In genomic region chr4:7206385-7206784, GRCh38 we compare ENCODE assay signal across 10 cellular contexts. TPM values are rescaled to one million over a fixed set of nuclear protein-coding genes. Genes with fewer than 3 reads are reported as not detected.
DNase-seq lines count a peak whose midpoint lies in the region; ATAC-seq and TF ChIP-seq lines count a peak whose summit lies in the region.
"Had no signal": no experiment of that assay in that cellular context is flagged by ENCODE, and none has a peak within 500 bp of the region (broad histone marks: within the 10 kb centered on the region; RNA-seq: fewer than 3 reads in every experiment).

No MANE protein-coding gene starts in this region.

- intact Hi-C loops in heart right ventricle (cut with DNase I): loop anchor here in 2 of 10 donors (5.0 kb wide), 1 partner anchor 51 kb away; no protein-coding TSS in a partner anchor
- intact Hi-C loops in CD4-positive, alpha-beta memory T cell (cut with micrococcal nuclease): no loop called here

- DNase-seq in H4 (ENCODE audit: low spot score) (peak; percentile 58), adipocyte (ENCODE audit: low read depth) (peak; percentile 80), heart right ventricle (peak in 1 of 2 donors; percentile 22), GOT3 (lab: John Stamatoyannopoulos, UW) (no peak)
- no peak for DNase-seq in CD4-positive, alpha-beta memory T cell
- DNase-seq in activated CD8-positive, alpha-beta memory T cell treated with anti-CD3 and anti-CD28 coated beads for 24 hours: no peak
- DNase-seq: activated CD4-positive, alpha-beta memory T cell treated with anti-CD3 and anti-CD28 coated beads for 36 hours; NCI-H2029 treated with DMSO at 0.1 percent for 48 hours had no signal

- no peaks in the 10 kb centered on the region for H3K36me3 ChIP-seq in adipocyte (ENCODE audit: control insufficient read depth, insufficient read depth, low read length, severe bottlenecking)
- H3K36me3 ChIP-seq in heart right ventricle: no peaks in the 10 kb centered on the region
- H3K36me3 ChIP-seq in skeletal muscle tissue (ENCODE audit: control insufficient read depth in 3 of 3, insufficient read depth in 3 of 3, low read length in 3 of 3): no peaks in the 10 kb centered on the region
- no peaks in the 10 kb centered on the region for H3K36me3 ChIP-seq in CD4-positive, alpha-beta memory T cell (ENCODE audit: insufficient read depth, low read length)

- H3K4me3 ChIP-seq in adipocyte (ENCODE audit: low read length) (peak overlapping the region; percentile 56), heart right ventricle (no peak overlapping the region), skeletal muscle tissue (ENCODE audit: low read length in 3 of 3) (no peak overlapping the region)
- no peak overlapping the region for H3K4me3 ChIP-seq in CD4-positive, alpha-beta memory T cell (ENCODE audit: low read length in 2 of 2)

- H3K4me1 ChIP-seq in adipocyte (ENCODE audit: control insufficient read depth, insufficient read depth, low read length) (peaks cover 85% of the 10 kb centered on the region), heart right ventricle (peaks cover 2 to 38% (median 24%) of the 10 kb centered on the region in 9 donors), skeletal muscle tissue (ENCODE audit: control insufficient read depth in 3 of 3, insufficient read depth in 3 of 3, low read length in 3 of 3) (peaks cover 25 to 32% (median 30%) of the 10 kb centered on the region in 3 donors)
- H3K4me1 ChIP-seq in CD4-positive, alpha-beta memory T cell (ENCODE audit: insufficient read depth, low read length): no peaks in the 10 kb centered on the region

- peak; percentile 31 to 77 (median 64) for ATAC-seq in heart right ventricle
- no peak for ATAC-seq in GM21529 (IDR thresholded peaks at IDR 0.05; ENCODE audit: unreplicated experiment)

- no peaks in the 10 kb centered on the region for H3K36me3 Mint-ChIP-seq in CD4-positive, alpha-beta memory T cell
- H3K36me3 Mint-ChIP-seq: activated CD4-positive, alpha-beta memory T cell treated with anti-CD3 and anti-CD28 coated beads for 36 hours had no signal

- H3K9ac ChIP-seq in adipocyte (ENCODE audit: low read length) (peak overlapping the region; percentile 68), skeletal muscle tissue (ENCODE audit: low read depth in 1 of 3, low read length in 3 of 3) (peak overlapping the region in 2 of 3 donors; percentile 23 to 46)

- H3K27ac Mint-ChIP-seq in CD4-positive, alpha-beta memory T cell: no peak overlapping the region
- H3K27ac Mint-ChIP-seq: activated CD4-positive, alpha-beta memory T cell treated with anti-CD3 and anti-CD28 coated beads for 36 hours had no signal

- no peaks in the 10 kb centered on the region for H3K4me1 Mint-ChIP-seq in CD4-positive, alpha-beta memory T cell

- POLR2A ChIA-PET in CD4-positive, alpha-beta memory T cell (lab: Charles Lee; ENCODE audit: partially characterized antibody): no interaction called here

- H3K27ac ChIP-seq in heart right ventricle: peak overlapping the region in 9 of 10 donors; percentile 13 to 81 (median 67)
- peak overlapping the region; percentile 53 for H3K27ac ChIP-seq in skeletal muscle tissue (ENCODE audit: low read depth, low read length)
- no peak overlapping the region for H3K27ac ChIP-seq in CD4-positive, alpha-beta memory T cell (ENCODE audit: low read depth, low read length)

- TF ChIP-seq CTCF in heart right ventricle (IDR thresholded peaks at IDR 0.05): no peak

- 40 to 53% methylated on average over 9 of the region's 9 CpGs for WGBS in heart right ventricle, 2 donors

- CTCF ChIA-PET in CD4-positive, alpha-beta memory T cell (lab: Charles Lee; ENCODE audit: partially characterized antibody): no interaction called here

- no peak overlapping the region for H3K4me3 Mint-ChIP-seq in CD4-positive, alpha-beta memory T cell
- H3K4me3 Mint-ChIP-seq: activated CD4-positive, alpha-beta memory T cell treated with anti-CD3 and anti-CD28 coated beads for 36 hours had no signal

- H3K9me3 Mint-ChIP-seq in CD4-positive, alpha-beta memory T cell: peaks cover 0 to 3% (median 0%) of the 10 kb centered on the region in 8 donors
- H3K9me3 Mint-ChIP-seq: activated CD4-positive, alpha-beta memory T cell treated with anti-CD3 and anti-CD28 coated beads for 36 hours had no signal

- H3K27me3 Mint-ChIP-seq in CD4-positive, alpha-beta memory T cell: peaks cover 12 to 22% of the 10 kb centered on the region in 2 donors

- no peaks in the 10 kb centered on the region for H3K27me3 ChIP-seq in adipocyte (replicated peaks; ENCODE audit: control insufficient read depth, insufficient read depth, low read length)
- peaks cover 0 to 13% (median 0%) of the 10 kb centered on the region in 7 donors for H3K27me3 ChIP-seq in heart right ventricle
- no peaks in the 10 kb centered on the region for H3K27me3 ChIP-seq in skeletal muscle tissue (ENCODE audit: control insufficient read depth in 3 of 3, insufficient read depth in 3 of 3, low read length in 3 of 3)
- no peaks in the 10 kb centered on the region for H3K27me3 ChIP-seq in CD4-positive, alpha-beta memory T cell (ENCODE audit: insufficient read depth, low read length)

- H3K9me3 ChIP-seq in adipocyte (ENCODE audit: control insufficient read depth, low read length): no peaks in the 10 kb centered on the region
- no peaks in the 10 kb centered on the region for H3K9me3 ChIP-seq in heart right ventricle
- H3K9me3 ChIP-seq in skeletal muscle tissue (ENCODE audit: control insufficient read depth in 3 of 3, low read length in 3 of 3): no peaks in the 10 kb centered on the region
- no peaks in the 10 kb centered on the region for H3K9me3 ChIP-seq in CD4-positive, alpha-beta memory T cell (ENCODE audit: control insufficient read depth in 1 of 2, low read length in 2 of 2)

RNA-seq across cellular contexts. Expression of gene SORCS2, which starts 14.0 kb away (rescaled TPM):
- 0.02 and 0.08 TPM in 2 replicates for total RNA-seq in H4 (2014; rRNA removed; shearing (Covaris generic))
- total RNA-seq in heart right ventricle: 1 to 10 TPM in 9 of 10 donors, under 1 TPM in 1; 0.95 to 5.4 (median 2.6) TPM
- under 1 TPM; 0.25 to 0.66 TPM for polyA plus RNA-seq in heart right ventricle
- total RNA-seq in skeletal muscle tissue: 3.1 TPM
- not detected for total RNA-seq in CD4-positive, alpha-beta memory T cell
- polyA plus RNA-seq in CD4-positive, alpha-beta memory T cell: not detected

Comparison
In these comparisons a context has a peak if more than half of its experiments do, and no peak if none do; other contexts are left out.
1. DNase-seq: peak in H4 (single experiment) and adipocyte (single experiment); none in GOT3 (single experiment), CD4-positive, alpha-beta memory T cell (0 of 5) and activated CD8-positive, alpha-beta memory T cell treated with anti-CD3 and anti-CD28 coated beads for 24 hours (single experiment).